In genomic region chr15:73632670-73633058, GRCh38 we compare ENCODE assay signal across 8 cellular contexts. TPM values are rescaled to one million over a fixed set of nuclear protein-coding genes. Genes with fewer than 3 reads are reported as not detected.
DNase-seq lines count a peak whose midpoint lies in the region; ATAC-seq and TF ChIP-seq lines count a peak whose summit lies in the region.

No MANE protein-coding gene starts in this region.

- no peaks in the 10 kb centered on the region for H3K36me3 Mint-ChIP-seq in activated naive CD4-positive, alpha-beta T cell treated with anti-CD3 and anti-CD28 coated beads, Interleukin-2, amount 50 U/mL, for 72 hours

- H3K27me3 ChIP-seq in right cardiac atrium (ENCODE audit: control insufficient read depth, insufficient read depth) (no peaks in the 10 kb centered on the region), spleen (replicated peaks in 1 of 7) (no peaks in the 10 kb centered on the region)

- no peak for TF ChIP-seq POLR2A in spleen (IDR thresholded peaks at IDR 0.05)

- intact Hi-C loops in right cardiac atrium (cut with DNase I) (loop anchor here (5.0 to 10.0 kb wide), 5 partner anchors 52 to 328 kb away; partner anchors contain the start of gene CD276 (in 1 of the 4)), spleen (cut with DNase I; ENCODE audit: low total_unique reads) (no loop called here)

- H3K27ac Mint-ChIP-seq in activated naive CD4-positive, alpha-beta T cell treated with anti-CD3 and anti-CD28 coated beads, Interleukin-2, amount 50 U/mL, for 72 hours = peak overlapping the region; percentile 53 to 88

- ATAC-seq in GM19324 (IDR thresholded peaks at IDR 0.05; ENCODE audit: low FRiP score, unreplicated experiment) = peak; percentile 5
- peak; percentile 1 for ATAC-seq in HG03280 (IDR thresholded peaks at IDR 0.05; ENCODE audit: unreplicated experiment)
- ATAC-seq in activated naive CD4-positive, alpha-beta T cell treated with anti-CD3 and anti-CD28 coated beads, Interleukin-2, amount 50 U/mL, for 72 hours = peak in 1 of 2 donors; percentile 0
- peak in 1 of 2 donors; percentile 0 for ATAC-seq in right cardiac atrium
- no peak for ATAC-seq in HG02852 (IDR thresholded peaks at IDR 0.05; ENCODE audit: unreplicated experiment)

- no peaks in the 10 kb centered on the region for H3K36me3 ChIP-seq in spleen

- TF ChIP-seq CTCF in spleen (IDR thresholded peaks at IDR 0.05 in 8 of 11, conservative IDR thresholded peaks at IDR 0.05 in 3 of 11) = no peak

- no peaks in the 10 kb centered on the region for H3K9me3 ChIP-seq in right cardiac atrium (ENCODE audit: control insufficient read depth, low read length)
- H3K9me3 ChIP-seq in spleen = no peaks in the 10 kb centered on the region

- WGBS in right cardiac atrium = under 1% methylated on average over 40 of the region's 40 CpGs
- 0 to 1% (median 1%) methylated on average over 33 to 40 of the region's 40 CpGs for WGBS in spleen, 5 donors

- peak overlapping the region; percentile 98 for H3K4me3 ChIP-seq in right cardiac atrium (ENCODE audit: low read length)
- H3K4me3 ChIP-seq in spleen = peak overlapping the region; percentile 70 to 85 (median 79)

- H3K27ac ChIP-seq in right cardiac atrium (ENCODE audit: low read length) (peak overlapping the region; percentile 98), spleen (peak overlapping the region; percentile 86 to 97 (median 95))

- peak in 1 of 2 donors; percentile 36 for DNase-seq in activated naive CD4-positive, alpha-beta T cell treated with anti-CD3 and anti-CD28 coated beads, Interleukin-2, amount 50 U/mL, for 72 hours (ENCODE audit: low spot score in 2 of 2)
- DNase-seq in right cardiac atrium = peak in 1 of 3 donors; percentile 76
- DNase-seq in spleen = peak; percentile 92
- no peak for DNase-seq in NCI-H1092 treated with DMSO at 0.1 percent for 48 hours (lab: John Stamatoyannopoulos, UW)
- no peak for DNase-seq in SK-N-DZ (ENCODE audit: low spot score)

- H3K4me1 ChIP-seq in right cardiac atrium (ENCODE audit: control insufficient read depth, insufficient read depth, low read length) (peaks cover 7% of the 10 kb centered on the region), spleen (peaks cover 24 to 78% (median 57%) of the 10 kb centered on the region in 6 donors)

- no peaks in the 10 kb centered on the region for H3K9me3 Mint-ChIP-seq in activated naive CD4-positive, alpha-beta T cell treated with anti-CD3 and anti-CD28 coated beads, Interleukin-2, amount 50 U/mL, for 72 hours

RNA-seq across cellular contexts. Expression of gene NPTN, which starts 0.5 kb away (rescaled TPM):
- total RNA-seq in activated naive CD4-positive, alpha-beta T cell treated with anti-CD3 and anti-CD28 coated beads, Interleukin-2, amount 50 U/mL, for 72 hours = 10 to 100 TPM; 37.2 to 38.4 TPM
- total RNA-seq in right cardiac atrium = 100 to 1,000 TPM; 262 to 320 (median 306) TPM
- 300 TPM for polyA plus RNA-seq in right cardiac atrium
- 100 to 1,000 TPM in 5 of 7 donors, 10 to 100 TPM in 2; 79.5 to 130 (median 102) TPM for total RNA-seq in spleen
- polyA plus RNA-seq in spleen = 10 to 100 TPM; 18.9 to 28.8 (median 23.8) TPM
- polyA plus RNA-seq in SK-N-DZ (2014; cell fraction: cytosol; rRNA removed) = 83.9 and 106 TPM in 2 replicates
- 71.4 and 78.7 TPM in 2 replicates for polyA plus RNA-seq in SK-N-DZ (2014; cell fraction: nucleus; rRNA removed)

RNA-seq across cellular contexts. Expression of gene CD276, which starts 51.5 kb away (rescaled TPM):
- 1 to 10 TPM in 1 of 2 donors, under 1 TPM in 1; 0.73 to 2.5 TPM for total RNA-seq in activated naive CD4-positive, alpha-beta T cell treated with anti-CD3 and anti-CD28 coated beads, Interleukin-2, amount 50 U/mL, for 72 hours
- total RNA-seq in right cardiac atrium (10 to 100 TPM; 39.5 to 72.8 (median 44.0) TPM), spleen (10 to 100 TPM; 17.8 to 95.6 (median 34.9) TPM)
- polyA plus RNA-seq in right cardiac atrium (35.4 TPM), spleen (10 to 100 TPM in 2 of 3 donors, 1 to 10 TPM in 1; 9.8 to 19.7 (median 17.2) TPM)
- polyA plus RNA-seq in SK-N-DZ (2014; cell fraction: cytosol; rRNA removed) = 95.6 and 123 TPM in 2 replicates
- 86.4 and 99.1 TPM in 2 replicates for polyA plus RNA-seq in SK-N-DZ (2014; cell fraction: nucleus; rRNA removed)

Comparison
In these comparisons a context has a peak if more than half of its experiments do, and no peak if none do; other contexts are left out.
1. RNA of gene CD276, which starts 51.5 kb away (total RNA-seq): 39.5 to 72.8 TPM in right cardiac atrium and 17.8 to 95.6 TPM in spleen; 0.73 to 2.5 TPM in activated naive CD4-positive, alpha-beta T cell treated with anti-CD3 and anti-CD28 coated beads, Interleukin-2, amount 50 U/mL, for 72 hours; every median in the first group is over 4 times any median in the second.